1 cellular context compared by ENCODE assay signal in the genomic region with DNA sequence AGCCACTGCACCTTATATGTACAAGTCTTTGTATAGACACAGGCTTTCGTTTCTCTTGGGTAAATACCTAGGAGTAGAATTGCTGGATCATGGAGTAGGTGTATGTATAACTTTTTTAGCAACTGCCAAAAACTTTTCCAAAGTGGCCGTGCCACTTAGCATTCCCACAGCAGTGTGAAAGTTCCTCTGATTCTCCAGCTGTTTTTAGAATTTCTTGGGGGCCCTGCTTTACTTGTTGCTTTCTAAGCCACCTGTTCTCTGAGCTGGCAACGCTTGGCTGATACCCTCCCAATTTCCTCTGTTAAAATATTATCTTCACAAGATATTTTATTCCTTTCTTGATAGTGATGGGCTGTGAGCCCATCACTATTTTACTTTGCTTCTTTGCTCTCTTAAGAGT.
TF ChIP-seq lines count a peak whose summit lies in the region.

No MANE protein-coding gene starts in this region.

TF ChIP-seq in GM23338, 12 proteins besides CTCF, POLR2A, EP300 and RAD21 (continued from another document):
- TF ChIP-seq, protein P1, sequence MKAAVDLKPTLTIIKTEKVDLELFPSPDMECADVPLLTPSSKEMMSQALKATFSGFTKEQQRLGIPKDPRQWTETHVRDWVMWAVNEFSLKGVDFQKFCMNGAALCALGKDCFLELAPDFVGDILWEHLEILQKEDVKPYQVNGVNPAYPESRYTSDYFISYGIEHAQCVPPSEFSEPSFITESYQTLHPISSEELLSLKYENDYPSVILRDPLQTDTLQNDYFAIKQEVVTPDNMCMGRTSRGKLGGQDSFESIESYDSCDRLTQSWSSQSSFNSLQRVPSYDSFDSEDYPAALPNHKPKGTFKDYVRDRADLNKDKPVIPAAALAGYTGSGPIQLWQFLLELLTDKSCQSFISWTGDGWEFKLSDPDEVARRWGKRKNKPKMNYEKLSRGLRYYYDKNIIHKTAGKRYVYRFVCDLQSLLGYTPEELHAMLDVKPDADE (IDR thresholded peaks at IDR 0.05): no peak
- TF ChIP-seq ZNF114 (CRISPR knock-in tag; IDR thresholded peaks at IDR 0.05): no peak
